In the genomic region with DNA sequence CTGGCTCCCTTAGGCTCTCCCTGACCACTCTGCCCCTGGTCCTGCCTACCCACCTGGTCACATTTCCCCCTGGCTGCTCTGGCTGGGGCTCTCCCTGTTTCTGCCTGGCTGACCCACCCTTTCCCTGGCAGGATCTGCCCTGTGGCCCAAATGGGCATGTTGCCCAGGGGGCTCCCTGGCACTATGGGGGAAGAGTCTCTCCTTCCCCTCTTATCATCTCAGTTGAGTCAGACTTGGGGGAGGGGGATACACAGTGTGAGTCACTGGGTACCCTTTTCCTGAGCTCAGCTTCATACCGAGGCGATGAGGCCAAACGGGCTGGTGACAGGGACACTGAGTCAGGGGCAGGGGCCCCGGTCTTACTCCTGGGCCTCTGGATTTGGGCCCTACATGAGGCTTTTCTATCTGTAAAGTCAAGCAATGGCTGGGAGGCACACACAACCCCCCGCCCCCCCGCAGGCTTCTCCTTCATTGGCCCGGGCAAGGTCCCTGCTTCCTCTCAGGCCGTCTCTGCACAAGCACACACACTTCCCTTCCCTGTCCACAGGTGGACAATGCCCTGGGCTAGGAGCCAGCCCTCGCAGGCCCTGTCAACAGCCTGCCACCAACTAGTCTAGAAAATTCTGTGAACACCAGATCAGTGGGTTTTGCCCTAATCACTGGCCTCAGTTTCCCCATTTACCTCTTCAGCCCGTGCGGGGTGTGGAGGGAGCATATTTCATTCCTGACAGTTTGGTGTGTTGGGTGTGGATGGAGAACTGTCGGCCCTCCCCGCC, we compare ENCODE assay signal across 8 cellular contexts. TPM values are rescaled to one million over a fixed set of nuclear protein-coding genes. Genes with fewer than 3 reads are reported as not detected.
A peak's percentile ranks its signal among the peaks of the same experiment; 100 is the strongest.
DNase-seq lines count a peak whose midpoint lies in the region; ATAC-seq and TF ChIP-seq lines count a peak whose summit lies in the region.

No MANE protein-coding gene starts in this region.

- CTCF ChIA-PET in IMR-90 (lab: Yijun Ruan, JAX) = interaction anchor here (0.6 kb wide), 1 partner anchor 339 kb away, joined by 3 read pairs; no protein-coding TSS in a partner anchor

- BruUV-seq in IMR-90 (replicated peaks; lab: Mats Ljungman, UMichigan) = no TSS peak

- peaks cover 55% of the 10 kb centered on the region for H4K20me1 ChIP-seq in IMR-90 (ENCODE audit: insufficient read depth, low read length)

- no peak for DNase-seq in AG09309 (ENCODE audit: low read depth)
- DNase-seq in IMR-90 = peak; percentile 84
- no peak for DNase-seq in coronary artery (ENCODE audit: low spot score)
- DNase-seq in foreskin keratinocyte = no peak
- DNase-seq in NCI-H2171 treated with DMSO at 0.1 percent for 48 hours (lab: John Stamatoyannopoulos, UW) = no peak

- H2AK5ac ChIP-seq in IMR-90 (ENCODE audit: low read depth, low read length) = peak overlapping the region; percentile 98

- POLR2A ChIA-PET in IMR-90 (lab: Charles Lee; ENCODE audit: unreplicated experiment) = no interaction called here

- TF ChIP-seq POLR2A in IMR-90 (IDR thresholded peaks at IDR 0.05; ENCODE audit: low read depth, low read length) (no peak), GM18505 (IDR thresholded peaks at IDR 0.05; ENCODE audit: borderline replicate concordance, extremely low read depth, insufficient read depth, insufficient read length) (no peak)

- dilution Hi-C loops in IMR-90 (cut with HindIII; ENCODE audit: low sequenced_read_pairs, unreplicated experiment) = no loop called here

- peak overlapping the region; percentile 93 for H3K4ac ChIP-seq in IMR-90 (ENCODE audit: low read depth, low read length)

- H3K4me1 ChIP-seq in IMR-90 (ENCODE audit: control insufficient read depth, insufficient read depth, low read length) = peaks cover 34% of the 10 kb centered on the region
- H3K4me1 ChIP-seq in mucosa of stomach (ENCODE audit: control insufficient read depth, insufficient read depth, low read length) = peaks cover 7% of the 10 kb centered on the region
- H3K4me1 ChIP-seq in foreskin keratinocyte = no peaks in the 10 kb centered on the region

- no peak for ATAC-seq in IMR-90 (ENCODE audit: low read depth)
- ATAC-seq in GM18505 (IDR thresholded peaks at IDR 0.05; ENCODE audit: unreplicated experiment) = no peak
- ATAC-seq in foreskin keratinocyte = no peak
- ATAC-seq in GM18867 (IDR thresholded peaks at IDR 0.05; ENCODE audit: unreplicated experiment) = no peak

- H2BK20ac ChIP-seq in IMR-90 (ENCODE audit: low read depth, low read length) = peak overlapping the region; percentile 97

- 0 out of 2 replicates have a peak, but pooled peaks have one; percentile 1 for TF ChIP-seq RAD21 in IMR-90 (IDR thresholded peaks at IDR 0.05; ENCODE audit: low read length)

- H3K27me3 ChIP-seq in IMR-90 (ENCODE audit: control insufficient read depth, insufficient read depth, low read length) = no peaks in the 10 kb centered on the region
- H3K27me3 ChIP-seq in mucosa of stomach (ENCODE audit: control insufficient read depth, insufficient read depth, low read length) = peaks cover 51% of the 10 kb centered on the region
- H3K27me3 ChIP-seq in foreskin keratinocyte = peaks cover 55% of the 10 kb centered on the region

- peak overlapping the region; percentile 83; the same call in 2 of the 3 replicates for H2BK15ac ChIP-seq in IMR-90 (ENCODE audit: low read depth, low read length)

- H3K9me3 ChIP-seq in IMR-90 (ENCODE audit: control insufficient read depth, insufficient read depth, low read length) (no peaks in the 10 kb centered on the region), mucosa of stomach (ENCODE audit: control insufficient read depth, low read length) (no peaks in the 10 kb centered on the region)

- peaks cover 11% of the 10 kb centered on the region for H3K9me1 ChIP-seq in IMR-90 (ENCODE audit: insufficient read depth, low read length)

- H2BK5ac ChIP-seq in IMR-90 (ENCODE audit: low read depth, low read length, poor library complexity, severe bottlenecking) = peak overlapping the region; percentile 96

- H3K18ac ChIP-seq in IMR-90 (ENCODE audit: low read depth, low read length) = peak overlapping the region; percentile 58

- peak overlapping the region; percentile 97 for H4K91ac ChIP-seq in IMR-90 (ENCODE audit: insufficient read depth, low read depth, low read length)

- H2AFZ ChIP-seq in IMR-90 (replicated peaks; ENCODE audit: low read length, poor library complexity) = peak overlapping the region; percentile 89

- peak overlapping the region; percentile 64 for H3K4me2 ChIP-seq in IMR-90 (ENCODE audit: low read depth, low read length)

- intact Hi-C loops in IMR-90 (cut with micrococcal nuclease) = loop anchor here (2.0 to 5.0 kb wide), 3 partner anchors 37 to 87 kb away; a partner anchor contains a TSS

- H3K27ac ChIP-seq in IMR-90 (ENCODE audit: insufficient read depth, low read length) (peak overlapping the region; percentile 74), coronary artery (peak overlapping the region; percentile 90 to 94), foreskin keratinocyte (no peak overlapping the region)

- H3K79me1 ChIP-seq in IMR-90 (ENCODE audit: low read depth in 1 of 2, low read length in 2 of 2) = peaks cover under 1 to 42% of the 10 kb centered on the region in 2 experiments; a peak in 3 of 4 replicates

- peak overlapping the region; percentile 17; the same call in 1 of the 2 replicates for H3K9ac ChIP-seq in IMR-90 (ENCODE audit: low read depth, low read length)
- peak overlapping the region; percentile 18 for H3K9ac ChIP-seq in mucosa of stomach (ENCODE audit: low read length)

- peak overlapping the region; percentile 92 for H2BK120ac ChIP-seq in IMR-90 (ENCODE audit: low read depth, low read length)

- H3K23ac ChIP-seq in IMR-90 (ENCODE audit: low read depth, low read length) = peak overlapping the region; percentile 79

- TF ChIP-seq CTCF in AG09309 (IDR thresholded peaks at IDR 0.05; ENCODE audit: control insufficient read depth, insufficient read depth, low read depth, low read length, missing control alignments) = no peak
- TF ChIP-seq CTCF in IMR-90 (conservative IDR thresholded peaks at IDR 0.05; ENCODE audit: low read depth, low read length) = no peak
- no peak for TF ChIP-seq CTCF in coronary artery (IDR thresholded peaks at IDR 0.05)
- no peak for TF ChIP-seq CTCF in foreskin keratinocyte (conservative IDR thresholded peaks at IDR 0.05)

- peak overlapping the region; percentile 93 for H2AK9ac ChIP-seq in IMR-90 (replicated peaks; ENCODE audit: low read depth, low read length, poor library complexity)

- H3K56ac ChIP-seq in IMR-90 (ENCODE audit: extremely low read depth, insufficient read depth, low read length) = peak overlapping the region; percentile 77; the same call in 1 of the 2 replicates

- 13% methylated on average over 3 of the region's 13 CpGs; no CpG with 5 or more reads in 1 of the 2 experiments for WGBS in IMR-90 (ENCODE audit: extremely low coverage in 2 of 2, insufficient read length in 1 of 2), 2 experiments

- peak overlapping the region; percentile 66 for H4K5ac ChIP-seq in IMR-90 (ENCODE audit: low read depth, low read length)

- H3K36me3 ChIP-seq in IMR-90 (ENCODE audit: control insufficient read depth, insufficient read depth, low read length) (no peaks in the 10 kb centered on the region), mucosa of stomach (ENCODE audit: control insufficient read depth, insufficient read depth, low read length) (no peaks in the 10 kb centered on the region)

- in situ Hi-C loops in IMR-90 (cut with MboI; ENCODE audit: low sequenced_read_pairs) = no loop called here

- H3K14ac ChIP-seq in IMR-90 (replicated peaks; ENCODE audit: low read depth, low read length) = peak overlapping the region; percentile 86

- H3K4me3 ChIP-seq in AG09309 (ENCODE audit: control insufficient read depth, low read depth, low read length) (peak overlapping the region; percentile 37), IMR-90 (ENCODE audit: insufficient read depth, low read depth, low read length) (0 out of 2 replicates have a peak overlapping the region, but pooled peaks have one; percentile 3), coronary artery (peak overlapping the region; percentile 82), mucosa of stomach (ENCODE audit: low read length) (no peak overlapping the region)

- H4K8ac ChIP-seq in IMR-90 (ENCODE audit: low read depth in 2 of 2, low read length in 2 of 2) = peak overlapping the region; percentile 85 to 96

TF ChIP-seq in IMR-90, 13 proteins besides CTCF, POLR2A, EP300 and RAD21 (continues in another document):
- TF ChIP-seq MAFK (IDR thresholded peaks at IDR 0.05; ENCODE audit: low read depth, low read length) (peak; percentile 59; the same call in 1 of the 2 replicates), BHLHE40 (IDR thresholded peaks at IDR 0.05; ENCODE audit: low read depth, low read length) (0 out of 2 replicates have a peak, but pooled peaks have one; percentile 31), RFX5 (IDR thresholded peaks at IDR 0.05; ENCODE audit: low read depth, low read length) (no peak), FOS (IDR thresholded peaks at IDR 0.05; ENCODE audit: low read depth, low read length) (peak; percentile 94), CHD1 (IDR thresholded peaks at IDR 0.05; ENCODE audit: low read depth, low read length) (no peak), MAZ (IDR thresholded peaks at IDR 0.05; ENCODE audit: borderline replicate concordance, low read depth, low read length) (0 out of 2 replicates have a peak, but pooled peaks have one; percentile 46)

RNA-seq across cellular contexts. Expression of a gene that starts 0.6 kb away (rescaled TPM):
- 116 and 139 TPM in 2 replicates for total RNA-seq in IMR-90 (2012; rRNA removed)
- 154 and 167 TPM in 2 replicates for polyA plus RNA-seq in IMR-90 (2012; rRNA removed)
- polyA plus RNA-seq in IMR-90 (2012; cell fraction: cytosol; rRNA removed) = 67.5 and 137 TPM in 2 replicates
- polyA plus RNA-seq in IMR-90 (2012; cell fraction: nucleus; rRNA removed; ENCODE audit: low replicate concordance) = 165 and 525 TPM in 2 replicates
- total RNA-seq in foreskin keratinocyte = 0.61 and 1.2 TPM in 2 replicates
- polyA plus RNA-seq in foreskin keratinocyte = 0.20 and 0.38 TPM in 2 replicates

RNA-seq across cellular contexts. Expression of a gene that starts 33.1 kb away (rescaled TPM):
- total RNA-seq in IMR-90 (2012; rRNA removed) = 61.1 and 104 TPM in 2 replicates
- polyA plus RNA-seq in IMR-90 (2012; rRNA removed) = 321 and 346 TPM in 2 replicates
- 128 and 421 TPM in 2 replicates for polyA plus RNA-seq in IMR-90 (2012; cell fraction: cytosol; rRNA removed)
- 84.2 and 106 TPM in 2 replicates for polyA plus RNA-seq in IMR-90 (2012; cell fraction: nucleus; rRNA removed; ENCODE audit: low replicate concordance)
- 126 and 133 TPM in 2 replicates for total RNA-seq in foreskin keratinocyte
- 266 and 275 TPM in 2 replicates for polyA plus RNA-seq in foreskin keratinocyte

RNA-seq across cellular contexts. Expression of a gene that starts 37.8 kb away (rescaled TPM):
- total RNA-seq in IMR-90 (2012; rRNA removed) = 7.7 and 8.3 TPM in 2 replicates
- 15.1 and 18.0 TPM in 2 replicates for polyA plus RNA-seq in IMR-90 (2012; rRNA removed)
- 5.3 and 5.9 TPM in 2 replicates for polyA plus RNA-seq in IMR-90 (2012; cell fraction: cytosol; rRNA removed)
- polyA plus RNA-seq in IMR-90 (2012; cell fraction: nucleus; rRNA removed; ENCODE audit: low replicate concordance) = 41.0 and 106 TPM in 2 replicates
- total RNA-seq in foreskin keratinocyte = 2.3 and 2.4 TPM in 2 replicates
- 1.6 and 1.9 TPM in 2 replicates for polyA plus RNA-seq in foreskin keratinocyte

RNA-seq across cellular contexts. Expression of a gene that starts 54.0 kb away (rescaled TPM):
- not detected in 2 replicates for total RNA-seq in IMR-90 (2012; rRNA removed)
- not detected in 2 replicates for polyA plus RNA-seq in IMR-90 (2012; rRNA removed)
- 0.04 TPM in 1 of 2 replicates, not detected in the other for polyA plus RNA-seq in IMR-90 (2012; cell fraction: cytosol; rRNA removed)
- polyA plus RNA-seq in IMR-90 (2012; cell fraction: nucleus; rRNA removed; ENCODE audit: low replicate concordance) = not detected in 2 replicates
- not detected in 2 replicates for total RNA-seq in foreskin keratinocyte
- polyA plus RNA-seq in foreskin keratinocyte = not detected in 2 replicates

Comparison
In these comparisons a context has a peak if more than half of its experiments do, and no peak if none do; other contexts are left out.
1. RNA of a gene that starts 0.6 kb away (total RNA-seq): 116 to 139 TPM in IMR-90; 0.61 to 1.2 TPM in foreskin keratinocyte; every median in the first group is over 10 times any median in the second.